ENCODE assay signal across 1 cellular context in the genomic region with DNA sequence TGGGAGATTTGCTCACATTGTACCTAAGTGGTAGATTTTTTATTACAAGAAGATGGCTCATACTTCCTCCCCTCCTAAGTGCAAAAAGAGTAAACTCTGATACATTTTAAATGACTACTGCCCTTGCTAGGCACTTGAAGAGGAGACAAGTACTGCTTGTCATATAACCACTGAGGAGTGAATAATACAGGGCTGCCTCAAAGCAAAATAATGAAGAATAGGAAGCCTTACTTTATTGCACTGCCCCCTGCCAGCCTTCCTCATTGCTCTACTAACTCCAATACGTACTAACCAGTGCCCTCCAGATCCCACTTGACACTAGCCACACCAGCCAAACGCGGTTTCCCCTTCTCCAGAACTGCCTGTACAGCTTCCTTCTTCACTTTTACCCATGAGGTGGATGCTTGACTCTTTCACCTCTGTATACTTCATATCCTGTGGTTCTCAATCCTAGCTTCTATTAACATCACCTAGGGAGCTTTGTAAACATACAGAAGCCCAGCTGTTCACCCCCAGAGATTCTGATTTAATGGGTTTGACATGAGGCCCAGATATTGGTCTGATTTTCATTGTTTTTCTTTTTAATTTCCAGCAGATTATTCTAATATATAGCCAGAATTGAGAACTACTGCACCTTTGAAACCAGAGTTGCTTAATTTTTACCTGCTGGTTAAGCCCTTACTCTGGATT.
TF ChIP-seq lines count a peak whose summit lies in the region.

No MANE protein-coding gene starts in this region.

TF ChIP-seq in K562, 482 proteins besides CTCF, POLR2A, EP300 and RAD21:
- no peak for TF ChIP-seq STAT5B (CRISPR knock-in tag; IDR thresholded peaks at IDR 0.05)
- TF ChIP-seq SRF (CRISPR knock-in tag; IDR thresholded peaks at IDR 0.05): no peak
- TF ChIP-seq CBX1 (IDR thresholded peaks at IDR 0.05; ENCODE audit: low read depth): no peak
- TF ChIP-seq TRIM28 (IDR thresholded peaks at IDR 0.05): no peak
- no peak for TF ChIP-seq RBM17 (IDR thresholded peaks at IDR 0.05; ENCODE audit: borderline replicate concordance, low read depth, low read length)
- TF ChIP-seq, protein P1, sequence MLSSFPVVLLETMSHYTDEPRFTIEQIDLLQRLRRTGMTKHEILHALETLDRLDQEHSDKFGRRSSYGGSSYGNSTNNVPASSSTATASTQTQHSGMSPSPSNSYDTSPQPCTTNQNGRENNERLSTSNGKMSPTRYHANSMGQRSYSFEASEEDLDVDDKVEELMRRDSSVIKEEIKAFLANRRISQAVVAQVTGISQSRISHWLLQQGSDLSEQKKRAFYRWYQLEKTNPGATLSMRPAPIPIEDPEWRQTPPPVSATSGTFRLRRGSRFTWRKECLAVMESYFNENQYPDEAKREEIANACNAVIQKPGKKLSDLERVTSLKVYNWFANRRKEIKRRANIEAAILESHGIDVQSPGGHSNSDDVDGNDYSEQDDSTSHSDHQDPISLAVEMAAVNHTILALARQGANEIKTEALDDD (IDR thresholded peaks at IDR 0.05): no peak
- TF ChIP-seq NR3C1 (CRISPR knock-in tag; IDR thresholded peaks at IDR 0.05): no peak
- TF ChIP-seq KDM4B (IDR thresholded peaks at IDR 0.05; ENCODE audit: borderline replicate concordance in 2 of 2, low read depth in 1 of 2): no peak
- no peak for TF ChIP-seq FOS (IDR thresholded peaks at IDR 0.05; ENCODE audit: extremely low read depth, insufficient read length)
- no peak for TF ChIP-seq MAFK (IDR thresholded peaks at IDR 0.05; ENCODE audit: low read length)
